3 cellular contexts compared by ENCODE assay signal in genomic region chr4:141713185-141713584, GRCh38.
TF ChIP-seq lines count a peak whose summit lies in the region.

No MANE protein-coding gene starts in this region.

TF ChIP-seq in GM12891, 5 proteins besides CTCF, POLR2A, EP300 and RAD21:
- TF ChIP-seq SPI1 (IDR thresholded peaks at IDR 0.05; ENCODE audit: low read depth, low read length) = no peak
- TF ChIP-seq PAX5 (IDR thresholded peaks at IDR 0.05; ENCODE audit: insufficient read depth, low read length, severe bottlenecking) = no peak
- TF ChIP-seq TAF1 (IDR thresholded peaks at IDR 0.05; ENCODE audit: low read depth, low read length) = no peak
- TF ChIP-seq POU2F2 (IDR thresholded peaks at IDR 0.05; ENCODE audit: low read depth, low read length) = no peak
- no peak for TF ChIP-seq POLR2AphosphoS5 (IDR thresholded peaks at IDR 0.05; ENCODE audit: low read depth, low read length)

TF ChIP-seq in IMR-90, 13 proteins besides CTCF, POLR2A, EP300 and RAD21:
- TF ChIP-seq RFX5 (IDR thresholded peaks at IDR 0.05; ENCODE audit: low read depth, low read length) (no peak), BHLHE40 (IDR thresholded peaks at IDR 0.05; ENCODE audit: low read depth, low read length) (no peak), FOS (IDR thresholded peaks at IDR 0.05; ENCODE audit: low read depth, low read length) (no peak), MAFK (IDR thresholded peaks at IDR 0.05; ENCODE audit: low read depth, low read length) (no peak), RCOR1 (IDR thresholded peaks at IDR 0.05; ENCODE audit: insufficient replicate concordance, low read length) (peak; percentile 85)

TF ChIP-seq in H1, 55 proteins besides CTCF, POLR2A, EP300 and RAD21:
- TF ChIP-seq JUND (IDR thresholded peaks at IDR 0.05; ENCODE audit: low read length) (no peak), TAF1 (IDR thresholded peaks at IDR 0.05; ENCODE audit: low read depth, low read length) (no peak), POU5F1 (IDR thresholded peaks at IDR 0.05; ENCODE audit: low read depth, low read length) (no peak), SAP30 (IDR thresholded peaks at IDR 0.05; ENCODE audit: insufficient read depth, insufficient replicate concordance, low read length) (no peak), HDAC2 (IDR thresholded peaks at IDR 0.05; ENCODE audit: borderline replicate concordance in 1 of 2, low read depth in 2 of 2, low read length in 2 of 2) (no peak), CHD1 (IDR thresholded peaks at IDR 0.05; ENCODE audit: low read depth, low read length) (no peak), PHF8 (conservative IDR thresholded peaks at IDR 0.05; ENCODE audit: low read depth, low read length) (no peak), BRCA1 (IDR thresholded peaks at IDR 0.05; ENCODE audit: low read depth, low read length) (no peak), SP1 (IDR thresholded peaks at IDR 0.05; ENCODE audit: low read depth, low read length) (no peak), RFX5 (IDR thresholded peaks at IDR 0.05; ENCODE audit: borderline replicate concordance, low read depth, low read length) (no peak), SRF (IDR thresholded peaks at IDR 0.05; ENCODE audit: low read depth, low read length) (no peak), GABPA (IDR thresholded peaks at IDR 0.05; ENCODE audit: borderline replicate concordance, insufficient read depth, low read length) (no peak), EZH2 (IDR thresholded peaks at IDR 0.05; ENCODE audit: low read depth, low read length, severe bottlenecking) (no peak), SUZ12 (IDR thresholded peaks at IDR 0.05; ENCODE audit: low read length) (no peak), TBP (IDR thresholded peaks at IDR 0.05; ENCODE audit: low read depth, low read length) (no peak), KDM5A (IDR thresholded peaks at IDR 0.05; ENCODE audit: low read length) (no peak)
TF ChIP-seq in H1: peak in this region for 0.
